Comparison of ENCODE assay signal across 14 cellular contexts in genomic region chr1:156765664-156766063, GRCh38. TPM values are rescaled to one million over a fixed set of nuclear protein-coding genes. Genes with fewer than 3 reads are reported as not detected.
DNase-seq lines count a peak whose midpoint lies in the region; ATAC-seq, FAIRE-seq and TF ChIP-seq lines count a peak whose summit lies in the region.
"Had no signal": no experiment of that assay in that cellular context is flagged by ENCODE, and none has a peak within 500 bp of the region (broad histone marks: within the 10 kb centered on the region; RNA-seq: fewer than 3 reads in every experiment).

No MANE protein-coding gene starts in this region.

- H3K4me3 ChIP-seq in heart left ventricle (peak overlapping the region in 7 of 12 donors; percentile 64 to 100 (median 81)), RWPE2 (ENCODE audit: severe bottlenecking) (peak overlapping the region; percentile 97), keratinocyte (ENCODE audit: control insufficient read depth in 2 of 3, extremely low read depth in 1 of 3, insufficient read depth in 2 of 3, low read depth in 1 of 3, low read length in 3 of 3) (peak overlapping the region in 2 of 3 experiments; percentile 72 to 85), transverse colon (peak overlapping the region in 1 of 4 donors; percentile 96), adrenal gland (no peak overlapping the region)

- DNase-seq in heart left ventricle = no peak
- no peak for DNase-seq in Right ventricle myocardium inferior (ENCODE audit: missing footprints)
- no peak for DNase-seq in RWPE2 (ENCODE audit: low spot score)
- DNase-seq in keratinocyte (ENCODE audit: low read depth, low spot score) = no peak
- DNase-seq in transverse colon = no peak
- no peak for DNase-seq in NCI-H1048 (lab: John Stamatoyannopoulos, UW)
- no peak for DNase-seq in HuH-7 (ENCODE audit: low spot score)
- DNase-seq in adrenal gland = no peak
- DNase-seq: activated CD4-positive, CD25-positive, alpha-beta regulatory T cell treated with anti-CD3 and anti-CD28 coated beads, Interleukin-2, amount 50 U/mL, for 72 hours; central memory CD4-positive, alpha-beta T cell; foreskin melanocyte; KG1 had no signal

- dilution Hi-C loops in keratinocyte (cut with MboI; ENCODE audit: extremely low pct_ligation_motif_present, low sequenced_read_pairs) = no loop called here

- peak overlapping the region; percentile 98 for H3K9ac ChIP-seq in keratinocyte (ENCODE audit: control insufficient read depth, extremely low read depth, insufficient read depth, low read length)

- no peak for FAIRE-seq in keratinocyte (lab: Jason Lieb, UNC)
- FAIRE-seq: G401.6 had no signal

- H2AFZ ChIP-seq in keratinocyte (ENCODE audit: control insufficient read depth, low read length) = no peak overlapping the region

- H3K27me3 ChIP-seq in heart left ventricle = no peaks in the 10 kb centered on the region
- H3K27me3 ChIP-seq in RWPE2 (ENCODE audit: insufficient read depth, poor library complexity, severe bottlenecking) = no peaks in the 10 kb centered on the region
- H3K27me3 ChIP-seq in keratinocyte (ENCODE audit: control insufficient read depth, extremely low read depth, insufficient read depth, low read length) = no peaks in the 10 kb centered on the region
- H3K27me3 ChIP-seq in transverse colon = no peaks in the 10 kb centered on the region
- H3K27me3 ChIP-seq in adrenal gland = no peaks in the 10 kb centered on the region

- TF ChIP-seq POLR2A in heart left ventricle (IDR thresholded peaks at IDR 0.05) (no peak), transverse colon (IDR thresholded peaks at IDR 0.05) (no peak), adrenal gland (IDR thresholded peaks at IDR 0.05) (no peak)

- intact Hi-C loops in heart left ventricle (cut with DNase I) (loop anchor here in 7 of 10 donors (1.0 to 5.0 kb wide), 5 partner anchors 13 to 38 kb away; partner anchors contain the start of genes ISG20L2 (in 5 of the 7), METTL25B (in 5 of the 7) and MRPL24 (in 3 of the 7)), Right ventricle myocardium inferior (cut with DNase I) (loop anchor here (2.0 kb wide), 1 partner anchor 15 kb away; the partner anchor contains the start of gene HDGF), transverse colon (cut with DNase I; ENCODE audit: low total_unique reads) (no loop called here), adrenal gland (cut with DNase I) (no loop called here)

- ATAC-seq in heart left ventricle (no peak), Right ventricle myocardium inferior (no peak), RWPE2 (ENCODE audit: low read depth) (no peak)
- ATAC-seq: left lobe of liver had no signal

- in situ Hi-C loops in transverse colon (cut with MboI; ENCODE audit: low pct_ligation_motif_present in 1 of 4, low pct_unique_long_range_greater_than_20kb in 1 of 4, low sequenced_read_pairs in 3 of 4) = no loop called here

- H3K4me1 ChIP-seq in heart left ventricle (peaks cover 0 to 40% (median 31%) of the 10 kb centered on the region in 12 donors), RWPE2 (ENCODE audit: insufficient read depth, poor library complexity, severe bottlenecking) (no peaks in the 10 kb centered on the region), keratinocyte (ENCODE audit: control insufficient read depth, extremely low read depth, insufficient read depth, low read length) (peaks cover 15% of the 10 kb centered on the region), transverse colon (peaks cover 10 to 35% (median 32%) of the 10 kb centered on the region in 4 donors), adrenal gland (replicated peaks in 1 of 2) (peaks cover 17 to 32% of the 10 kb centered on the region in 2 donors)

- 78 to 94% (median 91%) methylated on average over 5 of the region's 5 CpGs for WGBS in heart left ventricle, 4 donors
- 88 to 98% methylated on average over 5 of the region's 5 CpGs for WGBS in transverse colon (ENCODE audit: low coverage in 1 of 2), 2 donors
- 85 to 91% (median 86%) methylated on average over 5 of the region's 5 CpGs for WGBS in adrenal gland, 4 donors

- H3K36me3 ChIP-seq in heart left ventricle (peaks cover 0 to 10% (median 5%) of the 10 kb centered on the region in 9 donors), RWPE2 (ENCODE audit: low read depth) (peaks cover 10% of the 10 kb centered on the region), keratinocyte (ENCODE audit: control insufficient read depth in 2 of 2, extremely low read depth in 1 of 2, insufficient read depth in 2 of 2, low read length in 2 of 2) (peaks cover 0 to 6% of the 10 kb centered on the region in 2 experiments), transverse colon (no peaks in the 10 kb centered on the region), adrenal gland (replicated peaks in 1 of 2) (no peaks in the 10 kb centered on the region)

- peak overlapping the region in 10 of 12 donors; percentile 81 to 99 (median 95) for H3K27ac ChIP-seq in heart left ventricle
- H3K27ac ChIP-seq in RWPE2 (ENCODE audit: poor library complexity, severe bottlenecking) = peak overlapping the region; percentile 63
- peak overlapping the region; percentile 87 for H3K27ac ChIP-seq in keratinocyte (ENCODE audit: control insufficient read depth, insufficient read depth, low read length)
- H3K27ac ChIP-seq in transverse colon = peak overlapping the region in 3 of 4 donors; percentile 89 to 98 (median 96)
- no peak overlapping the region for H3K27ac ChIP-seq in adrenal gland

- H4K20me1 ChIP-seq in keratinocyte (ENCODE audit: control insufficient read depth, extremely low read depth, insufficient read depth, low read length) = no peaks in the 10 kb centered on the region

- no peak for TF ChIP-seq EP300 in transverse colon (IDR thresholded peaks at IDR 0.05; ENCODE audit: low read depth)

- H3K79me2 ChIP-seq in keratinocyte (ENCODE audit: control insufficient read depth, insufficient read depth, low read length) = peaks cover 33% of the 10 kb centered on the region

- H3K4me2 ChIP-seq in keratinocyte (ENCODE audit: control insufficient read depth, extremely low read depth, insufficient read depth, low read depth, low read length) = peak overlapping the region; percentile 88

- TF ChIP-seq CTCF in heart left ventricle (IDR thresholded peaks at IDR 0.05) = no peak
- TF ChIP-seq CTCF in RWPE2 (IDR thresholded peaks at IDR 0.05; ENCODE audit: poor library complexity, severe bottlenecking) = no peak
- no peak for TF ChIP-seq CTCF in keratinocyte (optimal IDR thresholded peaks at IDR 0.05 in 1 of 3, IDR thresholded peaks at IDR 0.05 in 1 of 3, conservative IDR thresholded peaks at IDR 0.05 in 1 of 3; ENCODE audit: extremely low read depth in 1 of 3, insufficient read depth in 2 of 3, low read length in 3 of 3)
- TF ChIP-seq CTCF in transverse colon (IDR thresholded peaks at IDR 0.05) = no peak
- no peak for TF ChIP-seq CTCF in adrenal gland (IDR thresholded peaks at IDR 0.05)

- H3K9me1 ChIP-seq in keratinocyte (ENCODE audit: control insufficient read depth, extremely low read depth, insufficient read depth, low read length) = no peaks in the 10 kb centered on the region

- no peaks in the 10 kb centered on the region for H3K9me3 ChIP-seq in heart left ventricle
- no peaks in the 10 kb centered on the region for H3K9me3 ChIP-seq in RWPE2 (ENCODE audit: severe bottlenecking)
- H3K9me3 ChIP-seq in keratinocyte (ENCODE audit: control insufficient read depth, low read depth, low read length) = no peaks in the 10 kb centered on the region
- H3K9me3 ChIP-seq in transverse colon = no peaks in the 10 kb centered on the region
- H3K9me3 ChIP-seq in adrenal gland (replicated peaks in 1 of 3) = no peaks in the 10 kb centered on the region

RNA-seq across cellular contexts. Expression of gene PRCC, which starts 1.7 kb away (rescaled TPM):
- total RNA-seq in heart left ventricle (10 to 100 TPM; 34.6 to 55.5 (median 39.0) TPM), Right ventricle myocardium inferior (42.9 TPM), transverse colon (10 to 100 TPM; 15.1 to 69.9 (median 39.4) TPM), adrenal gland (10 to 100 TPM; 42.4 to 77.5 (median 57.2) TPM)
- polyA plus RNA-seq in heart left ventricle (10 to 100 TPM; 39.0 to 49.9 TPM), keratinocyte (29.9 to 70.7 TPM (median 40.4 TPM) in 3 replicates), adrenal gland (100 to 1,000 TPM in 1 of 3 donors, 10 to 100 TPM in 2; 63.4 to 137 (median 67.6) TPM)
- polyA plus RNA-seq in keratinocyte (2011; ENCODE audit: low read depth) = 21.7 TPM
- 41.7 and 46.6 TPM in 2 replicates for polyA plus RNA-seq in keratinocyte (2011; cell fraction: cytosol; rRNA removed)
- 54.2 and 58.5 TPM in 2 replicates for polyA plus RNA-seq in keratinocyte (2011; cell fraction: nucleus; rRNA removed)
- 42.9 and 47.9 TPM in 2 replicates for polyA plus RNA-seq in keratinocyte (2012; ENCODE audit: low replicate concordance)
- polyA minus RNA-seq in keratinocyte = 60.5 to 95.5 TPM (median 69.6 TPM) in 3 replicates
- polyA minus RNA-seq in keratinocyte (2011; cell fraction: cytosol; rRNA and poly(A)+ RNA removed) = 48.7 TPM
- 32.6 and 42.6 TPM in 2 replicates for polyA minus RNA-seq in keratinocyte (2011; cell fraction: nucleus; rRNA and poly(A)+ RNA removed)

RNA-seq across cellular contexts. Expression of gene HDGF, which starts 14.2 kb away (rescaled TPM):
- total RNA-seq in heart left ventricle (100 to 1,000 TPM; 137 to 224 (median 147) TPM), Right ventricle myocardium inferior (183 TPM), transverse colon (100 to 1,000 TPM; 150 to 204 (median 179) TPM), adrenal gland (100 to 1,000 TPM; 119 to 159 (median 150) TPM)
- polyA plus RNA-seq in heart left ventricle (100 to 1,000 TPM in 1 of 2 donors, 10 to 100 TPM in 1; 87.7 to 240 TPM), keratinocyte (172 to 240 TPM (median 196 TPM) in 3 replicates), adrenal gland (100 to 1,000 TPM in 1 of 3 donors, 10 to 100 TPM in 2; 62.0 to 199 (median 96.0) TPM)
- 161 TPM for polyA plus RNA-seq in keratinocyte (2011; ENCODE audit: low read depth)
- 221 and 240 TPM in 2 replicates for polyA plus RNA-seq in keratinocyte (2011; cell fraction: cytosol; rRNA removed)
- 107 and 111 TPM in 2 replicates for polyA plus RNA-seq in keratinocyte (2011; cell fraction: nucleus; rRNA removed)
- 213 and 246 TPM in 2 replicates for polyA plus RNA-seq in keratinocyte (2012; ENCODE audit: low replicate concordance)
- polyA minus RNA-seq in keratinocyte = 108 to 149 TPM (median 125 TPM) in 3 replicates
- polyA minus RNA-seq in keratinocyte (2011; cell fraction: cytosol; rRNA and poly(A)+ RNA removed) = 141 TPM
- polyA minus RNA-seq in keratinocyte (2011; cell fraction: nucleus; rRNA and poly(A)+ RNA removed) = 32.3 and 52.1 TPM in 2 replicates

RNA-seq across cellular contexts. Expression of gene MRPL24, which starts 24.8 kb away (rescaled TPM):
- 100 to 1,000 TPM in 1 of 9 donors, 10 to 100 TPM in 8; 74.8 to 117 (median 79.6) TPM for total RNA-seq in heart left ventricle
- 100 to 1,000 TPM; 135 to 230 TPM for polyA plus RNA-seq in heart left ventricle
- total RNA-seq in Right ventricle myocardium inferior = 103 TPM
- polyA plus RNA-seq in keratinocyte = 111 to 157 TPM (median 122 TPM) in 3 replicates
- polyA plus RNA-seq in keratinocyte (2011; ENCODE audit: low read depth) = 31.8 TPM
- 112 and 122 TPM in 2 replicates for polyA plus RNA-seq in keratinocyte (2011; cell fraction: cytosol; rRNA removed)
- polyA plus RNA-seq in keratinocyte (2011; cell fraction: nucleus; rRNA removed) = 91.7 and 94.5 TPM in 2 replicates
- polyA plus RNA-seq in keratinocyte (2012; ENCODE audit: low replicate concordance) = 101 and 133 TPM in 2 replicates
- 39.4 to 55.6 TPM (median 50.9 TPM) in 3 replicates for polyA minus RNA-seq in keratinocyte
- polyA minus RNA-seq in keratinocyte (2011; cell fraction: cytosol; rRNA and poly(A)+ RNA removed) = 43.4 TPM
- 16.8 and 19.2 TPM in 2 replicates for polyA minus RNA-seq in keratinocyte (2011; cell fraction: nucleus; rRNA and poly(A)+ RNA removed)
- 10 to 100 TPM in 3 of 4 donors, 1 to 10 TPM in 1; 6.8 to 44.9 (median 37.1) TPM for total RNA-seq in transverse colon
- total RNA-seq in adrenal gland = 100 to 1,000 TPM in 4 of 8 donors, 10 to 100 TPM in 4; 46.7 to 140 (median 91.4) TPM
- 100 to 1,000 TPM; 154 to 294 (median 239) TPM for polyA plus RNA-seq in adrenal gland

RNA-seq across cellular contexts. Expression of gene ISG20L2, which starts 37.1 kb away (rescaled TPM):
- 10 to 100 TPM in 8 of 9 donors, 1 to 10 TPM in 1; 8.4 to 17.9 (median 12.8) TPM for total RNA-seq in heart left ventricle
- 10 to 100 TPM in 1 of 2 donors, 1 to 10 TPM in 1; 5.1 to 17.6 TPM for polyA plus RNA-seq in heart left ventricle
- total RNA-seq in Right ventricle myocardium inferior = 13.1 TPM
- 48.1 to 56.6 TPM (median 48.6 TPM) in 3 replicates for polyA plus RNA-seq in keratinocyte
- polyA plus RNA-seq in keratinocyte (2011; ENCODE audit: low read depth) = 19.9 TPM
- polyA plus RNA-seq in keratinocyte (2011; cell fraction: cytosol; rRNA removed) = 44.2 and 61.0 TPM in 2 replicates
- polyA plus RNA-seq in keratinocyte (2011; cell fraction: nucleus; rRNA removed) = 44.3 and 44.4 TPM in 2 replicates
- polyA plus RNA-seq in keratinocyte (2012; ENCODE audit: low replicate concordance) = 20.2 and 33.8 TPM in 2 replicates
- 47.8 to 55.4 TPM (median 54.2 TPM) in 3 replicates for polyA minus RNA-seq in keratinocyte
- polyA minus RNA-seq in keratinocyte (2011; cell fraction: cytosol; rRNA and poly(A)+ RNA removed) = 25.9 TPM
- 18.7 and 32.7 TPM in 2 replicates for polyA minus RNA-seq in keratinocyte (2011; cell fraction: nucleus; rRNA and poly(A)+ RNA removed)
- 10 to 100 TPM; 25.8 to 61.7 (median 33.1) TPM for total RNA-seq in transverse colon
- 10 to 100 TPM; 10.6 to 38.5 (median 18.4) TPM for total RNA-seq in adrenal gland
- polyA plus RNA-seq in adrenal gland = 10 to 100 TPM in 1 of 3 donors, 1 to 10 TPM in 2; 5.5 to 40.0 (median 8.8) TPM

RNA-seq across cellular contexts. Expression of gene METTL25B, which starts 37.4 kb away (rescaled TPM):
- total RNA-seq in heart left ventricle (10 to 100 TPM in 8 of 9 donors, 1 to 10 TPM in 1; 8.9 to 18.9 (median 15.0) TPM), Right ventricle myocardium inferior (16.6 TPM), transverse colon (10 to 100 TPM; 37.4 to 40.8 (median 39.0) TPM), adrenal gland (100 to 1,000 TPM in 1 of 8 donors, 10 to 100 TPM in 7; 24.0 to 140 (median 32.5) TPM)
- polyA plus RNA-seq in heart left ventricle (10 to 100 TPM; 15.6 to 24.3 TPM), keratinocyte (6.0 to 10.7 TPM (median 6.3 TPM) in 3 replicates), adrenal gland (100 to 1,000 TPM in 1 of 3 donors, 10 to 100 TPM in 2; 17.4 to 127 (median 68.6) TPM)
- polyA plus RNA-seq in keratinocyte (2011; ENCODE audit: low read depth) = 29.2 TPM
- 3.5 and 4.8 TPM in 2 replicates for polyA plus RNA-seq in keratinocyte (2011; cell fraction: cytosol; rRNA removed)
- polyA plus RNA-seq in keratinocyte (2011; cell fraction: nucleus; rRNA removed) = 18.7 and 19.7 TPM in 2 replicates
- 10.8 and 31.9 TPM in 2 replicates for polyA plus RNA-seq in keratinocyte (2012; ENCODE audit: low replicate concordance)
- polyA minus RNA-seq in keratinocyte = 4.8 to 11.0 TPM (median 7.8 TPM) in 3 replicates
- 8.4 TPM for polyA minus RNA-seq in keratinocyte (2011; cell fraction: cytosol; rRNA and poly(A)+ RNA removed)
- 7.8 and 10.3 TPM in 2 replicates for polyA minus RNA-seq in keratinocyte (2011; cell fraction: nucleus; rRNA and poly(A)+ RNA removed)

Comparison
In these comparisons a context has a peak if more than half of its experiments do, and no peak if none do; other contexts are left out.
1. H3K27ac ChIP-seq: peak in heart left ventricle (10 of 12), RWPE2 (single experiment), keratinocyte (single experiment) and transverse colon (3 of 4); none in adrenal gland (0 of 5).
2. H3K4me3 ChIP-seq: peak in heart left ventricle (7 of 12), RWPE2 (single experiment) and keratinocyte (2 of 3); none in adrenal gland (0 of 4).
3. intact Hi-C loops: an anchor here in heart left ventricle (1.0 to 5.0 kb wide) and Right ventricle myocardium inferior (2.0 kb wide); none called in transverse colon and adrenal gland.